In the genomic region with DNA sequence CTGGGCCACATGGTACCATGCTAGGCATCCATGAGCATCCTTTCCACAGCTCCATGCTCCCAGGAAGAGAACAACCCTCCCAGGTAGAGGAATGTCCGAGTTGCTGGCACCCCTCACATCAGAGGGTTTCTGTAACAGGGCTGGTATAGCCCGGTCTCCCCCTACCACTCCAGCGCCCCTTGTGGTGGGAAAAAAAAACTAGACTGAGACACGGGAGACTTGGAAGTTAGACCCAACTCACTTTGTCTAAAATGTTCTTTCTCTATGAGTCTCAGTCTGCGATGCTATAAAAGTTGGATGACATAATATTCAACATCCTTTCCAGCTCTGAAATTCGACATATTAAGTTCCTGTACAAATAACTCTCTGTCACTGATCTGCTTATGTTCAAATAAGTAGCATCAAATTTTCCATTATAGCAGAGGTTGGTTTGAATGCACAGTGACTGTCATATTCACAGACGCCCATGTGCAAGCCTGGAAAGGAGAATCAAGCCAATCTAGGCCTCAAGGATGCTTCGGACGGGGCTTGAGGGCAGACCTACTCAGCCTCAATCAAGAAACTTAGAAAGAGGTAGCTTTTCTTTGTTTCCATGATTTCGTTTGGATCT, we compare ENCODE assay signal across 8 cellular contexts. TPM values are rescaled to one million over a fixed set of nuclear protein-coding genes. Genes with fewer than 3 reads are reported as not detected.
DNase-seq lines count a peak whose midpoint lies in the region; ATAC-seq and TF ChIP-seq lines count a peak whose summit lies in the region.

No MANE protein-coding gene starts in this region.

- POLR2A ChIA-PET in CD4-positive, alpha-beta memory T cell (lab: Charles Lee; ENCODE audit: partially characterized antibody), result interaction anchor here (0.6 to 7.3 kb wide), 6 partner anchors 8 to 88 kb away, joined by 3 to 86 read pairs (median 3); partner anchors contain the start of gene TC2N

- CTCF ChIA-PET in CD4-positive, alpha-beta memory T cell (lab: Charles Lee; ENCODE audit: partially characterized antibody), result interaction anchor here (0.8 to 7.9 kb wide), 10 partner anchors 10 to 57 kb away, joined by 3 to 46 read pairs (median 4); partner anchors contain the start of gene TC2N

- peaks cover 54% of the 10 kb centered on the region for H3K4me1 ChIP-seq in CD4-positive, alpha-beta memory T cell (ENCODE audit: insufficient read depth, low read length)
- H3K4me1 ChIP-seq in hepatocyte (ENCODE audit: insufficient read depth) (peaks cover under 1% of the 10 kb centered on the region), upper lobe of right lung (peaks cover 43% of the 10 kb centered on the region)

- 43% methylated on average over 10 of the region's 10 CpGs for WGBS in hepatocyte (ENCODE audit: low lambda C conversion rate, missing lambda C conversion rate)

- H3K27me3 Mint-ChIP-seq in CD4-positive, alpha-beta memory T cell, result no peaks in the 10 kb centered on the region
- no peaks in the 10 kb centered on the region for H3K27me3 Mint-ChIP-seq in T-helper 17 cell

- H2AFZ ChIP-seq in hepatocyte, result no peak overlapping the region

- H3K36me3 Mint-ChIP-seq in CD4-positive, alpha-beta memory T cell, result no peaks in the 10 kb centered on the region
- peaks cover 3% of the 10 kb centered on the region for H3K36me3 Mint-ChIP-seq in T-helper 17 cell (ENCODE audit: low read depth)

- H3K9me3 ChIP-seq in CD4-positive, alpha-beta memory T cell (ENCODE audit: control insufficient read depth in 1 of 2, low read length in 2 of 2), result no peaks in the 10 kb centered on the region
- no peaks in the 10 kb centered on the region for H3K9me3 ChIP-seq in T-helper 17 cell (ENCODE audit: control insufficient read depth, low read length, poor library complexity, severe bottlenecking)
- no peaks in the 10 kb centered on the region for H3K9me3 ChIP-seq in hepatocyte (ENCODE audit: low read depth)
- no peaks in the 10 kb centered on the region for H3K9me3 ChIP-seq in upper lobe of right lung

- H3K4me3 Mint-ChIP-seq in CD4-positive, alpha-beta memory T cell, result peak overlapping the region in 2 of 8 donors; percentile 43 to 53
- H3K4me3 Mint-ChIP-seq in T-helper 17 cell, result no peak overlapping the region

- H3K4me3 ChIP-seq in CD4-positive, alpha-beta memory T cell (ENCODE audit: low read length in 2 of 2), result no peak overlapping the region
- H3K4me3 ChIP-seq in hepatocyte, result no peak overlapping the region
- H3K4me3 ChIP-seq in upper lobe of right lung, result no peak overlapping the region

- H3K36me3 ChIP-seq in CD4-positive, alpha-beta memory T cell (ENCODE audit: insufficient read depth, low read length), result no peaks in the 10 kb centered on the region
- H3K36me3 ChIP-seq in hepatocyte (replicated peaks; ENCODE audit: insufficient read depth, low read depth) (no peaks in the 10 kb centered on the region), upper lobe of right lung (no peaks in the 10 kb centered on the region)

- no peaks in the 10 kb centered on the region for H4K20me1 ChIP-seq in hepatocyte (ENCODE audit: insufficient read depth, poor library complexity, severe bottlenecking)

- no peak overlapping the region for H3K27ac ChIP-seq in CD4-positive, alpha-beta memory T cell (ENCODE audit: low read depth, low read length)
- H3K27ac ChIP-seq in hepatocyte, result no peak overlapping the region
- peak overlapping the region; percentile 4 for H3K27ac ChIP-seq in upper lobe of right lung

- peak; percentile 35 for TF ChIP-seq CTCF in hepatocyte (IDR thresholded peaks at IDR 0.05; ENCODE audit: poor library complexity)
- TF ChIP-seq CTCF in upper lobe of right lung (IDR thresholded peaks at IDR 0.05), result peak; percentile 43

- peak; percentile 79 for ATAC-seq in GM19351 (IDR thresholded peaks at IDR 0.05; ENCODE audit: unreplicated experiment)
- peak; percentile 60 for ATAC-seq in T-helper 17 cell
- no peak for ATAC-seq in upper lobe of right lung
- ATAC-seq in GM19023 (IDR thresholded peaks at IDR 0.05; ENCODE audit: unreplicated experiment), result no peak
- ATAC-seq in GM21619 (IDR thresholded peaks at IDR 0.05; ENCODE audit: unreplicated experiment), result no peak

- H3K79me2 ChIP-seq in hepatocyte, result no peaks in the 10 kb centered on the region

- intact Hi-C loops in CD4-positive, alpha-beta memory T cell (cut with micrococcal nuclease), result loop anchor here (5.0 kb wide), 2 partner anchors 56 to 106 kb away; no protein-coding TSS in a partner anchor
- intact Hi-C loops in upper lobe of right lung (cut with DNase I), result no loop called here

- H3K4me2 ChIP-seq in hepatocyte, result no peak overlapping the region

- peaks cover 0 to 3% (median 0%) of the 10 kb centered on the region in 8 donors for H3K9me3 Mint-ChIP-seq in CD4-positive, alpha-beta memory T cell

- peaks cover 29 to 71% (median 48%) of the 10 kb centered on the region in 4 donors for H3K4me1 Mint-ChIP-seq in CD4-positive, alpha-beta memory T cell
- peaks cover 36% of the 10 kb centered on the region for H3K4me1 Mint-ChIP-seq in T-helper 17 cell

- peak overlapping the region in 5 of 7 donors; percentile 8 to 62 (median 36) for H3K27ac Mint-ChIP-seq in CD4-positive, alpha-beta memory T cell
- peak overlapping the region; percentile 65 for H3K27ac Mint-ChIP-seq in T-helper 17 cell

- no peaks in the 10 kb centered on the region for H3K9me2 ChIP-seq in hepatocyte (replicated peaks; ENCODE audit: insufficient read depth)

- peak in 4 of 5 donors; percentile 30 to 48 (median 41) for DNase-seq in CD4-positive, alpha-beta memory T cell
- DNase-seq in T-helper 17 cell (peak in 1 of 3 donors; percentile 31), hepatocyte (ENCODE audit: low spot score) (no peak), upper lobe of right lung (no peak), AG08396 (ENCODE audit: low spot score) (no peak)

- H3K27me3 ChIP-seq in CD4-positive, alpha-beta memory T cell (ENCODE audit: insufficient read depth, low read length), result no peaks in the 10 kb centered on the region
- H3K27me3 ChIP-seq in hepatocyte (no peaks in the 10 kb centered on the region), upper lobe of right lung (no peaks in the 10 kb centered on the region)

RNA-seq across cellular contexts. Expression of gene TC2N, which starts 25.7 kb away (rescaled TPM):
- 100 to 1,000 TPM; 320 to 325 TPM for total RNA-seq in CD4-positive, alpha-beta memory T cell
- 100 to 1,000 TPM; 234 to 261 TPM for polyA plus RNA-seq in CD4-positive, alpha-beta memory T cell
- total RNA-seq in T-helper 17 cell (100 to 1,000 TPM; 178 to 214 TPM), hepatocyte (72.6 and 77.2 TPM in 2 replicates), upper lobe of right lung (56.7 TPM)
- 19.1 and 22.0 TPM in 2 replicates for polyA plus RNA-seq in hepatocyte

RNA-seq across cellular contexts. Expression of gene FBLN5, which starts 54.5 kb away (rescaled TPM):
- 1 to 10 TPM; 7.9 to 8.0 TPM for total RNA-seq in CD4-positive, alpha-beta memory T cell
- 10 to 100 TPM; 23.7 TPM for polyA plus RNA-seq in CD4-positive, alpha-beta memory T cell
- total RNA-seq in T-helper 17 cell, result 1 to 10 TPM; 3.7 to 6.6 TPM
- 115 and 157 TPM in 2 replicates for total RNA-seq in hepatocyte
- 337 and 359 TPM in 2 replicates for polyA plus RNA-seq in hepatocyte
- total RNA-seq in upper lobe of right lung, result 245 TPM

Comparison
In these comparisons a context has a peak if more than half of its experiments do, and no peak if none do; other contexts are left out.
1. DNase-seq: peak in CD4-positive, alpha-beta memory T cell (4 of 5); none in hepatocyte (single experiment), upper lobe of right lung (single experiment) and AG08396 (single experiment).
2. ATAC-seq: peak in GM19351 (single experiment) and T-helper 17 cell (single experiment); none in upper lobe of right lung (single experiment), GM19023 (single experiment) and GM21619 (single experiment).
3. RNA of gene FBLN5, which starts 54.5 kb away (total RNA-seq): 245 TPM in upper lobe of right lung (single experiment) and 115 to 157 TPM in hepatocyte; 7.9 to 8.0 TPM in CD4-positive, alpha-beta memory T cell and 3.7 to 6.6 TPM in T-helper 17 cell; every median in the first group is over 10 times any median in the second.